1 cellular context compared by ENCODE assay signal in the genomic region with DNA sequence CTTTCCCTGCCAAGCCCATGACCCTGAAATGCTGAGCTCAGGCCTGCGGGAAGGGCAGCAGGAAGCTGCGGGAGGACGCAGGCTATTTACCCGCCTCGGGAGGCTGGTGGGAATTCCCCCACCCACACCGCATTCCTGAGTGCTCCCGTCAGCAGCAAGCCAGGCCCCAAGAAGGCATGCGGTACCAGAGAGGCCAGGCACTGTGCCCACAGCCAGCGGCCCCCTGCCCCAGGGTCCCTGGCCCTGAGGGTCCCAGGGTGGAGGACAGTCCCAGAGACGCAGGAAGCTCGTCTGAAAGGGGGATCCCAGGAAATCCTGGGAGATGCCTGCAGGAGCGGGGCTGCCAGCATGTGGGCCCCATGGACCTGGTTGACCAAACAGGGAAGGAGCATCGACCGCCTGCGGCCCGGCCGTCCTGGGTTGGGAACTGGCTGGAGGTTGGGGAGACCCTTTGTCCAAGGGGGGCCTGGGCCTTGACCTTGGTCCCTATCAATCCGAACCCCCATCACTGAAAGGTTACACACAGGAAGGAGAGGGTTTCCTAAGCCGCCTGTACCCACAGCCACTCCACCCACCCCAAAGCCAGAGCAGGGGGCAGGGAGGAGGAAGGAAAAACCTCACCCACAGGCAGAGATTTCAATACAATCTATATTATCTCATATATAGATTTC.
TF ChIP-seq lines count a peak whose summit lies in the region.

No MANE protein-coding gene starts in this region.

TF ChIP-seq in HepG2, 621 proteins besides CTCF, POLR2A, EP300 and RAD21 (continued from another document and continues in another):
- TF ChIP-seq FOXP4 (CRISPR knock-in tag; IDR thresholded peaks at IDR 0.05) (peak; percentile 75), ZNF101 (CRISPR knock-in tag; IDR thresholded peaks at IDR 0.05; ENCODE audit: borderline replicate concordance, low read depth) (no peak), GMEB2 (CRISPR knock-in tag; IDR thresholded peaks at IDR 0.05; ENCODE audit: low read depth) (no peak), MLLT10 (CRISPR knock-in tag; IDR thresholded peaks at IDR 0.05) (no peak), FLYWCH1 (CRISPR knock-in tag; IDR thresholded peaks at IDR 0.05) (no peak), PITX1 (CRISPR knock-in tag; IDR thresholded peaks at IDR 0.05) (no peak), ISX (CRISPR knock-in tag; conservative IDR thresholded peaks at IDR 0.05) (no peak), SPEN (CRISPR knock-in tag; IDR thresholded peaks at IDR 0.05; ENCODE audit: low read depth) (peak; percentile 89), SP5 (CRISPR knock-in tag; IDR thresholded peaks at IDR 0.05; ENCODE audit: borderline replicate concordance, low read depth) (0 out of 2 replicates have a peak, but pooled peaks have one; percentile 59), NCOA2 (CRISPR knock-in tag; IDR thresholded peaks at IDR 0.05) (peak; percentile 44; the same call in 1 of the 2 replicates), TIGD3 (CRISPR knock-in tag; IDR thresholded peaks at IDR 0.05; ENCODE audit: borderline replicate concordance) (no peak), RARA (CRISPR knock-in tag; IDR thresholded peaks at IDR 0.05) (no peak), MLX (CRISPR knock-in tag; IDR thresholded peaks at IDR 0.05) (no peak), CSRNP2 (CRISPR knock-in tag; conservative IDR thresholded peaks at IDR 0.05; ENCODE audit: low read depth) (no peak), MTERF4 (CRISPR knock-in tag; IDR thresholded peaks at IDR 0.05) (peak; percentile 68; the same call in 1 of the 2 replicates), ZNF569 (CRISPR knock-in tag; IDR thresholded peaks at IDR 0.05; ENCODE audit: borderline replicate concordance) (no peak), CCDC6 (CRISPR knock-in tag; IDR thresholded peaks at IDR 0.05) (no peak), MBD4 (IDR thresholded peaks at IDR 0.05; ENCODE audit: borderline replicate concordance, low read length) (no peak), TCF7L2 (IDR thresholded peaks at IDR 0.05; ENCODE audit: low read depth, low read length) (no peak), GPBP1L1 (CRISPR knock-in tag; IDR thresholded peaks at IDR 0.05) (no peak), ASH2L (IDR thresholded peaks at IDR 0.05; ENCODE audit: insufficient read length, low read depth, low read length) (no peak), SIN3A (IDR thresholded peaks at IDR 0.05; ENCODE audit: borderline replicate concordance, low read depth, low read length) (no peak), ZNF263 (CRISPR knock-in tag; IDR thresholded peaks at IDR 0.05) (peak; percentile 99), NCOA1 (CRISPR knock-in tag; IDR thresholded peaks at IDR 0.05) (no peak), HMG20A (CRISPR knock-in tag; IDR thresholded peaks at IDR 0.05; ENCODE audit: borderline replicate concordance) (peak; percentile 63; the same call in 1 of the 2 replicates), CBFB (CRISPR knock-in tag; IDR thresholded peaks at IDR 0.05) (peak; percentile 74; the same call in 1 of the 2 replicates), ZNF407 (CRISPR knock-in tag; IDR thresholded peaks at IDR 0.05; ENCODE audit: not compliant biosample characterization) (peak; percentile 40)
- TF ChIP-seq, protein P1, sequence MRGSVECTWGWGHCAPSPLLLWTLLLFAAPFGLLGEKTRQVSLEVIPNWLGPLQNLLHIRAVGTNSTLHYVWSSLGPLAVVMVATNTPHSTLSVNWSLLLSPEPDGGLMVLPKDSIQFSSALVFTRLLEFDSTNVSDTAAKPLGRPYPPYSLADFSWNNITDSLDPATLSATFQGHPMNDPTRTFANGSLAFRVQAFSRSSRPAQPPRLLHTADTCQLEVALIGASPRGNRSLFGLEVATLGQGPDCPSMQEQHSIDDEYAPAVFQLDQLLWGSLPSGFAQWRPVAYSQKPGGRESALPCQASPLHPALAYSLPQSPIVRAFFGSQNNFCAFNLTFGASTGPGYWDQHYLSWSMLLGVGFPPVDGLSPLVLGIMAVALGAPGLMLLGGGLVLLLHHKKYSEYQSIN (CRISPR knock-in tag; IDR thresholded peaks at IDR 0.05; ENCODE audit: borderline replicate concordance), result no peak
- TF ChIP-seq, protein P2, sequence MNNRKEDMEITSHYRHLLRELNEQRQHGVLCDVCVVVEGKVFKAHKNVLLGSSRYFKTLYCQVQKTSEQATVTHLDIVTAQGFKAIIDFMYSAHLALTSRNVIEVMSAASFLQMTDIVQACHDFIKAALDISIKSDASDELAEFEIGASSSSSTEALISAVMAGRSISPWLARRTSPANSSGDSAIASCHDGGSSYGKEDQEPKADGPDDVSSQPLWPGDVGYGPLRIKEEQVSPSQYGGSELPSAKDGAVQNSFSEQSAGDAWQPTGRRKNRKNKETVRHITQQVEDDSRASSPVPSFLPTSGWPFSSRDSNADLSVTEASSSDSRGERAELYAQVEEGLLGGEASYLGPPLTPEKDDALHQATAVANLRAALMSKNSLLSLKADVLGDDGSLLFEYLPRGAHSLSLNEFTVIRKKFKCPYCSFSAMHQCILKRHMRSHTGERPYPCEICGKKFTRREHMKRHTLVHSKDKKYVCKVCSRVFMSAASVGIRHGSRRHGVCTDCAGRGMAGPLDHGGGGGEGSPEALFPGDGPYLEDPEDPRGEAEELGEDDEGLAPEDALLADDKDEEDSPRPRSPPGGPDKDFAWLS (CRISPR knock-in tag; IDR thresholded peaks at IDR 0.05; ENCODE audit: borderline replicate concordance), result peak; percentile 59; the same call in 1 of the 2 replicates
